ENCODE assay signal across 15 cellular contexts in the genomic region with DNA sequence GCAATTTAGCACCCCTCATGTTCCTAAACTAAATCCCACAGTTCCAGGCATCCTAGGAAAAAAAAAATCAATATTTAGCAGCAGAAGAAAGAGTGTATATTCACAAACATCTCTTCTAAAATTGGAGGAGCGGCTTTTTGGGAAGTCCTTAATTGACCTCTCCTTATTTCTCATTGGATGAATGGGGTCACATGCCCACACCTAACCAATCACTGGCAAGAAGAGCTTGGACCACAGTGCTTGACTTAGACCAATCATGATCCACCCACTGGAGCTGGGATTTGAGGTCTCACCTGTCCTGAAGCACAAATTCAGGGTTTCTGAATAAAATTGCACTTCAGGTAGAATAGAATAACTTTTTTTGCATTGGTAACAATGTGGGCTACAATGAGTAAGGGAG. TPM values are rescaled to one million over a fixed set of nuclear protein-coding genes. Genes with fewer than 3 reads are reported as not detected.
DNase-seq lines count a peak whose midpoint lies in the region; ATAC-seq and TF ChIP-seq lines count a peak whose summit lies in the region.
"Had no signal": no experiment of that assay in that cellular context is flagged by ENCODE, and none has a peak within 500 bp of the region (broad histone marks: within the 10 kb centered on the region; RNA-seq: fewer than 3 reads in every experiment).

No MANE protein-coding gene starts in this region.

- peak overlapping the region; percentile 89 for H3K27ac Mint-ChIP-seq in activated naive CD4-positive, alpha-beta T cell treated with anti-CD3 and anti-CD28 coated beads, Interleukin-2, amount 50 U/mL, for 24 hours
- peak overlapping the region; percentile 79 for H3K27ac Mint-ChIP-seq in activated naive CD8-positive, alpha-beta T cell treated with anti-CD3 and anti-CD28 coated beads, Interleukin-2, amount 50 U/mL, for 24 hours
- H3K27ac Mint-ChIP-seq in stimulated activated naive CD8-positive, alpha-beta T cell treated with anti-CD3 and anti-CD28 coated beads, Interleukin-15, amount 100 ng/mL, for 72 hours: peak overlapping the region in 1 of 2 donors; percentile 14
- H3K27ac Mint-ChIP-seq: neural progenitor cell had no signal

- no peak for DNase-seq in activated naive CD4-positive, alpha-beta T cell (lab: John Stamatoyannopoulos, UW)
- no peak for DNase-seq in activated naive CD8-positive, alpha-beta T cell treated with anti-CD3 and anti-CD28 coated beads, Interleukin-2, amount 50 U/mL, for 24 hours
- no peak for DNase-seq in stimulated activated naive CD8-positive, alpha-beta T cell treated with anti-CD3 and anti-CD28 coated beads, Interleukin-15, amount 100 ng/mL, for 72 hours
- no peak for DNase-seq in psoas muscle
- DNase-seq: adrenal gland; effector CD4-positive, alpha-beta T cell; heart right ventricle; mesenchymal stem cell; NCI-H2107; NCI-H774 had no signal

- H3K4me1 Mint-ChIP-seq in activated naive CD4-positive, alpha-beta T cell treated with anti-CD3 and anti-CD28 coated beads, Interleukin-2, amount 50 U/mL, for 24 hours: peaks cover 99% of the 10 kb centered on the region
- H3K4me1 Mint-ChIP-seq in activated naive CD8-positive, alpha-beta T cell treated with anti-CD3 and anti-CD28 coated beads, Interleukin-2, amount 50 U/mL, for 24 hours: peaks cover 99% of the 10 kb centered on the region
- peaks cover 99% of the 10 kb centered on the region for H3K4me1 Mint-ChIP-seq in stimulated activated naive CD8-positive, alpha-beta T cell treated with anti-CD3 and anti-CD28 coated beads, Interleukin-15, amount 100 ng/mL, for 72 hours

- TF ChIP-seq EP300 in Ishikawa (IDR thresholded peaks at IDR 0.05; ENCODE audit: borderline replicate concordance): no peak

- no peaks in the 10 kb centered on the region for H3K36me3 ChIP-seq in psoas muscle (ENCODE audit: insufficient read depth in 1 of 2, low read depth in 1 of 2)
- H3K36me3 ChIP-seq: adrenal gland, neural progenitor cell had no signal

- peaks cover 8% of the 10 kb centered on the region for H3K4me1 ChIP-seq in psoas muscle

- peaks cover 9% of the 10 kb centered on the region for H3K9me3 Mint-ChIP-seq in activated naive CD4-positive, alpha-beta T cell treated with anti-CD3 and anti-CD28 coated beads, Interleukin-2, amount 50 U/mL, for 24 hours
- H3K9me3 Mint-ChIP-seq in activated naive CD8-positive, alpha-beta T cell treated with anti-CD3 and anti-CD28 coated beads, Interleukin-2, amount 50 U/mL, for 24 hours: peaks cover 4% of the 10 kb centered on the region
- peaks cover 0 to 20% of the 10 kb centered on the region in 2 donors for H3K9me3 Mint-ChIP-seq in stimulated activated naive CD8-positive, alpha-beta T cell treated with anti-CD3 and anti-CD28 coated beads, Interleukin-15, amount 100 ng/mL, for 72 hours
- H3K9me3 Mint-ChIP-seq: neural progenitor cell had no signal

- no peaks in the 10 kb centered on the region for H3K27me3 Mint-ChIP-seq in activated naive CD4-positive, alpha-beta T cell treated with anti-CD3 and anti-CD28 coated beads, Interleukin-2, amount 50 U/mL, for 24 hours
- H3K27me3 Mint-ChIP-seq in activated naive CD8-positive, alpha-beta T cell treated with anti-CD3 and anti-CD28 coated beads, Interleukin-2, amount 50 U/mL, for 24 hours: no peaks in the 10 kb centered on the region
- no peaks in the 10 kb centered on the region for H3K27me3 Mint-ChIP-seq in stimulated activated naive CD8-positive, alpha-beta T cell treated with anti-CD3 and anti-CD28 coated beads, Interleukin-15, amount 100 ng/mL, for 72 hours

- no peaks in the 10 kb centered on the region for H3K27me3 ChIP-seq in psoas muscle (ENCODE audit: insufficient read depth in 3 of 3, low read length in 2 of 3)
- H3K27me3 ChIP-seq: adrenal gland, heart right ventricle, neural progenitor cell had no signal

- H3K27ac ChIP-seq in psoas muscle: no peak overlapping the region
- H3K27ac ChIP-seq: adrenal gland, heart right ventricle, neural progenitor cell had no signal

- no peaks in the 10 kb centered on the region for H3K9me3 ChIP-seq in psoas muscle
- H3K9me3 ChIP-seq: adrenal gland had no signal

- H3K36me3 Mint-ChIP-seq in activated naive CD4-positive, alpha-beta T cell treated with anti-CD3 and anti-CD28 coated beads, Interleukin-2, amount 50 U/mL, for 24 hours: peaks cover 49% of the 10 kb centered on the region
- H3K36me3 Mint-ChIP-seq in activated naive CD8-positive, alpha-beta T cell treated with anti-CD3 and anti-CD28 coated beads, Interleukin-2, amount 50 U/mL, for 24 hours (ENCODE audit: low read depth): peaks cover 67% of the 10 kb centered on the region
- H3K36me3 Mint-ChIP-seq: neural progenitor cell had no signal

- intact Hi-C loops in psoas muscle (cut with DNase I): no loop called here

- peak overlapping the region; percentile 70 for H3K4me3 Mint-ChIP-seq in activated naive CD4-positive, alpha-beta T cell treated with anti-CD3 and anti-CD28 coated beads, Interleukin-2, amount 50 U/mL, for 24 hours
- no peak overlapping the region for H3K4me3 Mint-ChIP-seq in activated naive CD8-positive, alpha-beta T cell treated with anti-CD3 and anti-CD28 coated beads, Interleukin-2, amount 50 U/mL, for 24 hours
- peak overlapping the region; percentile 17 to 42 for H3K4me3 Mint-ChIP-seq in stimulated activated naive CD8-positive, alpha-beta T cell treated with anti-CD3 and anti-CD28 coated beads, Interleukin-15, amount 100 ng/mL, for 72 hours
- H3K4me3 Mint-ChIP-seq: neural progenitor cell had no signal

- 96 to 100% (median 100%) methylated on average over 1 of the region's 1 CpG for WGBS in psoas muscle, 3 donors

- no peak for TF ChIP-seq CTCF in psoas muscle (IDR thresholded peaks at IDR 0.05)

- no peak for TF ChIP-seq RAD21 in Ishikawa (IDR thresholded peaks at IDR 0.05; ENCODE audit: low read depth)

- no peak overlapping the region for H3K4me3 ChIP-seq in psoas muscle
- H3K4me3 ChIP-seq: adrenal gland, heart right ventricle, neural progenitor cell had no signal

- ATAC-seq in activated naive CD8-positive, alpha-beta T cell treated with anti-CD3 and anti-CD28 coated beads, Interleukin-2, amount 50 U/mL, for 24 hours: no peak
- no peak for ATAC-seq in stimulated activated naive CD8-positive, alpha-beta T cell treated with anti-CD3 and anti-CD28 coated beads, Interleukin-15, amount 100 ng/mL, for 72 hours
- ATAC-seq in GM19351 (IDR thresholded peaks at IDR 0.05; ENCODE audit: unreplicated experiment) (no peak), psoas muscle (no peak), GM18498 (IDR thresholded peaks at IDR 0.05; ENCODE audit: unreplicated experiment) (no peak)
- ATAC-seq: heart right ventricle had no signal

TF ChIP-seq in Ishikawa, 13 proteins besides CTCF, POLR2A, EP300 and RAD21:
- TF ChIP-seq, protein P1, sequence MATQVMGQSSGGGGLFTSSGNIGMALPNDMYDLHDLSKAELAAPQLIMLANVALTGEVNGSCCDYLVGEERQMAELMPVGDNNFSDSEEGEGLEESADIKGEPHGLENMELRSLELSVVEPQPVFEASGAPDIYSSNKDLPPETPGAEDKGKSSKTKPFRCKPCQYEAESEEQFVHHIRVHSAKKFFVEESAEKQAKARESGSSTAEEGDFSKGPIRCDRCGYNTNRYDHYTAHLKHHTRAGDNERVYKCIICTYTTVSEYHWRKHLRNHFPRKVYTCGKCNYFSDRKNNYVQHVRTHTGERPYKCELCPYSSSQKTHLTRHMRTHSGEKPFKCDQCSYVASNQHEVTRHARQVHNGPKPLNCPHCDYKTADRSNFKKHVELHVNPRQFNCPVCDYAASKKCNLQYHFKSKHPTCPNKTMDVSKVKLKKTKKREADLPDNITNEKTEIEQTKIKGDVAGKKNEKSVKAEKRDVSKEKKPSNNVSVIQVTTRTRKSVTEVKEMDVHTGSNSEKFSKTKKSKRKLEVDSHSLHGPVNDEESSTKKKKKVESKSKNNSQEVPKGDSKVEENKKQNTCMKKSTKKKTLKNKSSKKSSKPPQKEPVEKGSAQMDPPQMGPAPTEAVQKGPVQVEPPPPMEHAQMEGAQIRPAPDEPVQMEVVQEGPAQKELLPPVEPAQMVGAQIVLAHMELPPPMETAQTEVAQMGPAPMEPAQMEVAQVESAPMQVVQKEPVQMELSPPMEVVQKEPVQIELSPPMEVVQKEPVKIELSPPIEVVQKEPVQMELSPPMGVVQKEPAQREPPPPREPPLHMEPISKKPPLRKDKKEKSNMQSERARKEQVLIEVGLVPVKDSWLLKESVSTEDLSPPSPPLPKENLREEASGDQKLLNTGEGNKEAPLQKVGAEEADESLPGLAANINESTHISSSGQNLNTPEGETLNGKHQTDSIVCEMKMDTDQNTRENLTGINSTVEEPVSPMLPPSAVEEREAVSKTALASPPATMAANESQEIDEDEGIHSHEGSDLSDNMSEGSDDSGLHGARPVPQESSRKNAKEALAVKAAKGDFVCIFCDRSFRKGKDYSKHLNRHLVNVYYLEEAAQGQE (IDR thresholded peaks at IDR 0.05; ENCODE audit: low read depth): no peak
- TF ChIP-seq CREB1 (IDR thresholded peaks at IDR 0.05; ENCODE audit: low read depth): no peak
- TF ChIP-seq, protein P2, sequence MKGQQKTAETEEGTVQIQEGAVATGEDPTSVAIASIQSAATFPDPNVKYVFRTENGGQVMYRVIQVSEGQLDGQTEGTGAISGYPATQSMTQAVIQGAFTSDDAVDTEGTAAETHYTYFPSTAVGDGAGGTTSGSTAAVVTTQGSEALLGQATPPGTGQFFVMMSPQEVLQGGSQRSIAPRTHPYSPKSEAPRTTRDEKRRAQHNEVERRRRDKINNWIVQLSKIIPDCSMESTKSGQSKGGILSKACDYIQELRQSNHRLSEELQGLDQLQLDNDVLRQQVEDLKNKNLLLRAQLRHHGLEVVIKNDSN (IDR thresholded peaks at IDR 0.05): peak; percentile 87
- no peak for TF ChIP-seq EGR1 (IDR thresholded peaks at IDR 0.05)
- TF ChIP-seq TAF1 (IDR thresholded peaks at IDR 0.05; ENCODE audit: low read depth): no peak

RNA-seq across cellular contexts. Expression of a gene that starts 16.0 kb away (rescaled TPM):
- 10 to 100 TPM; 23.2 to 35.4 (median 25.5) TPM for total RNA-seq in psoas muscle
- polyA plus RNA-seq in psoas muscle: 1 to 10 TPM; 3.4 to 9.9 (median 9.8) TPM
